Comparison of ENCODE assay signal across 8 cellular contexts in the genomic region with DNA sequence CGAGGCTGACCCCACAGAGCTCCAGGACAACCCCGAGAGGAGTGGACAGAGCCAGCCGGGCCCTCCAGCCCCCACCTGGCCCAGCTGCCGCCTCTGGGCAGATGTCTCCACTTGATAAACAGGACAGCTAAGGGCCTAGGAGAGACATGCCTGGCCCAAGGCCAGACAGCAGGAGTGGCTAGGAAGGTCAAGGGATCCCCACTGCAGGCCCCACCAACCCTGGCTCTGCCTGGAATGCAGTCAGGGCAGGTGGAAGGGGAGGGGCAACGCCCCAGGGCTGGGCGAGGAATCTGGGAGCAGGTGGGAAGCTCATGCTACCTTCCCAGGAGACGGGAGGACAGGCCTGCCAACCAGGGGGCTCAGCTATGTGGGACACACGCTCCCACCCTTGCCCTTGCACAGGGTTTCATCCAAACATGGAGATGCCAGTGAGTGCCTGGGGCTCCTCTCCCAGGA. TPM values are rescaled to one million over a fixed set of nuclear protein-coding genes. Genes with fewer than 3 reads are reported as not detected.
DNase-seq lines count a peak whose midpoint lies in the region; ATAC-seq and TF ChIP-seq lines count a peak whose summit lies in the region.

No MANE protein-coding gene starts in this region.

- H3K4me3 ChIP-seq in OCI-LY3 (ENCODE audit: low read length), result peak overlapping the region; percentile 50; the same call in 1 of the 2 replicates
- H3K4me3 ChIP-seq in osteoblast (ENCODE audit: insufficient read depth, low read length), result no peak overlapping the region

- TF ChIP-seq POLR2A in erythroblast (IDR thresholded peaks at IDR 0.05; ENCODE audit: low read length) (no peak), GM18505 (IDR thresholded peaks at IDR 0.05; ENCODE audit: borderline replicate concordance, extremely low read depth, insufficient read depth, insufficient read length) (no peak)

- no peaks in the 10 kb centered on the region for H3K9me3 ChIP-seq in OCI-LY3 (ENCODE audit: insufficient read depth, low read length)
- no peaks in the 10 kb centered on the region for H3K9me3 ChIP-seq in osteoblast (ENCODE audit: low read depth, low read length)

- H3K27me3 ChIP-seq in OCI-LY3 (ENCODE audit: low read depth, low read length) (no peaks in the 10 kb centered on the region), osteoblast (ENCODE audit: insufficient read depth, low read length) (no peaks in the 10 kb centered on the region)

- H2AFZ ChIP-seq in OCI-LY3 (ENCODE audit: low read depth, low read length) (no peak overlapping the region), osteoblast (ENCODE audit: low read length) (no peak overlapping the region)

- peak overlapping the region; percentile 73 for H3K4me2 ChIP-seq in OCI-LY3 (ENCODE audit: low read length)
- H3K4me2 ChIP-seq in osteoblast (ENCODE audit: insufficient read depth, low read length), result peak overlapping the region; percentile 40

- peaks cover 97% of the 10 kb centered on the region for H3K79me2 ChIP-seq in OCI-LY3 (ENCODE audit: low read length)
- H3K79me2 ChIP-seq in osteoblast (ENCODE audit: insufficient read depth, low read length), result peaks cover 93% of the 10 kb centered on the region

- ATAC-seq in GM21576 (IDR thresholded peaks at IDR 0.05; ENCODE audit: unreplicated experiment) (no peak), GM18505 (IDR thresholded peaks at IDR 0.05; ENCODE audit: unreplicated experiment) (no peak), GM19467 (IDR thresholded peaks at IDR 0.05; ENCODE audit: unreplicated experiment) (no peak)

- H3K27ac ChIP-seq in OCI-LY3 (ENCODE audit: low read length) (no peak overlapping the region), osteoblast (ENCODE audit: low read depth, low read length) (peak overlapping the region; percentile 90)

- DNase-seq in DMS79 treated with DMSO at 0.1 percent for 48 hours (lab: John Stamatoyannopoulos, UW) (peak; percentile 55), erythroblast (lab: John Stamatoyannopoulos, UW) (peak; percentile 94 to 97), osteoblast (ENCODE audit: insufficient read length, low spot score, missing footprints) (peak; percentile 6), NCI-H1417 treated with DMSO at 0.1 percent for 48 hours (lab: John Stamatoyannopoulos, UW) (no peak)

- peaks cover 76% of the 10 kb centered on the region for H4K20me1 ChIP-seq in OCI-LY3 (ENCODE audit: insufficient read depth, low read length)
- H4K20me1 ChIP-seq in osteoblast (ENCODE audit: insufficient read depth, low read length), result peaks cover 84% of the 10 kb centered on the region

- H3K9ac ChIP-seq in OCI-LY3 (ENCODE audit: low read length), result no peak overlapping the region

- H3K36me3 ChIP-seq in OCI-LY3 (replicated peaks; ENCODE audit: low read depth, low read length), result peaks cover 7% of the 10 kb centered on the region
- H3K36me3 ChIP-seq in osteoblast (ENCODE audit: insufficient read depth, low read length), result no peaks in the 10 kb centered on the region

- TF ChIP-seq CTCF in OCI-LY3 (IDR thresholded peaks at IDR 0.05; ENCODE audit: low read depth, low read length) (no peak), osteoblast (IDR thresholded peaks at IDR 0.05; ENCODE audit: extremely low read depth, low read depth, low read length) (no peak)

- H3K4me1 ChIP-seq in OCI-LY3 (ENCODE audit: low read length) (peaks cover 60% of the 10 kb centered on the region), osteoblast (ENCODE audit: insufficient read depth, low read length) (peaks cover 67% of the 10 kb centered on the region)

RNA-seq across cellular contexts. Expression of gene SH3GL1, which starts 25.2 kb away (rescaled TPM):
- 83.2 and 84.9 TPM in 2 replicates for total RNA-seq in osteoblast

RNA-seq across cellular contexts. Expression of gene CHAF1A, which starts 27.2 kb away (rescaled TPM):
- 3.6 and 5.6 TPM in 2 replicates for total RNA-seq in osteoblast

RNA-seq across cellular contexts. Expression of gene MPND, which starts 31.8 kb away (rescaled TPM):
- 6.8 and 6.9 TPM in 2 replicates for total RNA-seq in osteoblast

RNA-seq across cellular contexts. Expression of gene STAP2, which starts 36.6 kb away (rescaled TPM):
- total RNA-seq in osteoblast, result 2.4 and 2.5 TPM in 2 replicates
